Comparison of ENCODE assay signal across 8 cellular contexts in the genomic region with DNA sequence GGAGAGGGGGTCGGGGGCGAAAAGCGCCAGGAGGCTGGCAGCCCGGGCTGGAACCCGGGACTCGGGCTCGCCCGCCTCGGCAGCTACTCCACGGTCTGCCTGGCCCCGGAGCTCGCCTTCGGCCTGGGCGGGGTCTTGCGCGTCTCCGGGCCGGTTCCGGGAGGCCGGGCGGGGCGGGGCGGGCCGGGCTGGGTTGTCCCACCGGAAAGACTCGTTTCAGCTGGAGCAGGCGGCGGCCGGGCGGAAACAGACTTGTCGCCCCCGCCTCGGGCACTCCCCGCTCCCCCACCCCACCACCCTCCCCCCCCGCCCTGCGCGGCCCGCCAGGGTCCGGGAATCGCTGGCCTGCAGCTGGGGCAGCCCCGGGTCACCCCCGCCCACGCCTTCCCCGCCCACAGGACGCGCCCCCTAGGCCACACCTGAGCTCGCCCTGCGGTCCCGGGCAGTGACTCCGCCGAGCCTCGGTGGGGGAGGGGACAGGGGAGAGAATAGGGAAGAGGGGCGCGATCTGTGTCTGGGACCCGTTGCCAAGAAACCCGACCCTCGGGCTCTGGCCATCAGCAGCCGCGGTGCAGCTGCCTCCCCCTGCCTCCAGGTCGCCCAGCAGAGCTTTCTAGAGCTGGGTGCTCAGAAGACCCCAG.
DNase-seq lines count a peak whose midpoint lies in the region; ATAC-seq and TF ChIP-seq lines count a peak whose summit lies in the region.

No MANE protein-coding gene starts in this region.

- TF ChIP-seq CTCF in GM20000 (IDR thresholded peaks at IDR 0.05; ENCODE audit: extremely low read depth, missing control alignments) (no peak), adrenal gland (IDR thresholded peaks at IDR 0.05) (no peak), hepatocyte (IDR thresholded peaks at IDR 0.05; ENCODE audit: poor library complexity) (no peak)

- no peaks in the 10 kb centered on the region for H3K9me2 ChIP-seq in hepatocyte (replicated peaks; ENCODE audit: insufficient read depth)

- peaks cover 18% of the 10 kb centered on the region for H3K27me3 ChIP-seq in adrenal gland
- peaks cover 12% of the 10 kb centered on the region for H3K27me3 ChIP-seq in hepatocyte
- peaks cover 23% of the 10 kb centered on the region for H3K27me3 ChIP-seq in skeletal muscle satellite cell (ENCODE audit: control insufficient read depth, insufficient read depth, low read length)

- no peak overlapping the region for H3K9ac ChIP-seq in skeletal muscle satellite cell (ENCODE audit: low read depth, low read length)

- no peaks in the 10 kb centered on the region for H3K4me1 ChIP-seq in adrenal gland (replicated peaks in 1 of 2)
- peaks cover 16% of the 10 kb centered on the region for H3K4me1 ChIP-seq in hepatocyte (ENCODE audit: insufficient read depth)
- peaks cover 5% of the 10 kb centered on the region for H3K4me1 ChIP-seq in skeletal muscle satellite cell (ENCODE audit: control insufficient read depth, insufficient read depth, low read length)

- TF ChIP-seq POLR2A in adrenal gland (IDR thresholded peaks at IDR 0.05): no peak

- no peaks in the 10 kb centered on the region for H3K79me2 ChIP-seq in hepatocyte

- ATAC-seq in GM18520 (IDR thresholded peaks at IDR 0.05; ENCODE audit: unreplicated experiment) (no peak), HG03432 (IDR thresholded peaks at IDR 0.05; ENCODE audit: unreplicated experiment) (no peak)

- H3K36me3 ChIP-seq in adrenal gland (replicated peaks in 1 of 2): no peaks in the 10 kb centered on the region
- H3K36me3 ChIP-seq in hepatocyte (replicated peaks; ENCODE audit: insufficient read depth, low read depth): no peaks in the 10 kb centered on the region
- H3K36me3 ChIP-seq in skeletal muscle satellite cell (ENCODE audit: insufficient read depth, low read length): no peaks in the 10 kb centered on the region

- WGBS in adrenal gland, 4 donors: 0 to 4% (median 2%) methylated on average over 9 to 52 of the region's 60 CpGs
- WGBS in hepatocyte (ENCODE audit: low lambda C conversion rate, missing lambda C conversion rate): 2% methylated on average over 19 of the region's 60 CpGs

- H4K20me1 ChIP-seq in hepatocyte (ENCODE audit: insufficient read depth, poor library complexity, severe bottlenecking): no peaks in the 10 kb centered on the region

- peak overlapping the region; percentile 94 for H2AFZ ChIP-seq in hepatocyte

- intact Hi-C loops in adrenal gland (cut with DNase I): no loop called here

- H3K4me3 ChIP-seq in adrenal gland: peak overlapping the region in 2 of 4 donors; percentile 11 to 63
- peak overlapping the region; percentile 68 for H3K4me3 ChIP-seq in hepatocyte
- peak overlapping the region; percentile 54 for H3K4me3 ChIP-seq in skeletal muscle satellite cell (ENCODE audit: low read length)

- H3K27ac ChIP-seq in adrenal gland (peak overlapping the region in 4 of 5 donors; percentile 21 to 88 (median 49)), hepatocyte (peak overlapping the region; percentile 78)

- peak; percentile 59 for DNase-seq in GM20000 (ENCODE audit: low spot score)
- peak; percentile 16 to 67 (median 39) for DNase-seq in adrenal gland
- DNase-seq in hepatocyte (ENCODE audit: low spot score): peak; percentile 75
- DNase-seq in NCI-H187 treated with DMSO at 0.1 percent for 48 hours (lab: John Stamatoyannopoulos, UW): no peak
- no peak for DNase-seq in KG1 (lab: John Stamatoyannopoulos, UW)

- H3K9me3 ChIP-seq in adrenal gland (replicated peaks in 1 of 3): no peaks in the 10 kb centered on the region
- no peaks in the 10 kb centered on the region for H3K9me3 ChIP-seq in hepatocyte (ENCODE audit: low read depth)
- H3K9me3 ChIP-seq in skeletal muscle satellite cell (replicated peaks; ENCODE audit: low read length): no peaks in the 10 kb centered on the region

- peak overlapping the region; percentile 91 for H3K4me2 ChIP-seq in hepatocyte
- peak overlapping the region; percentile 73 for H3K4me2 ChIP-seq in skeletal muscle satellite cell (ENCODE audit: low read length)

Comparison
In these comparisons a context has a peak if more than half of its experiments do, and no peak if none do; other contexts are left out.
1. DNase-seq: peak in GM20000 (single experiment), adrenal gland (7 of 7) and hepatocyte (single experiment); none in NCI-H187 treated with DMSO at 0.1 percent for 48 hours (single experiment) and KG1 (single experiment).